ENCODE assay signal across 8 cellular contexts in genomic region chr18:2905802-2906521, GRCh38. TPM values are rescaled to one million over a fixed set of nuclear protein-coding genes. Genes with fewer than 3 reads are reported as not detected.
DNase-seq lines count a peak whose midpoint lies in the region; ATAC-seq and TF ChIP-seq lines count a peak whose summit lies in the region.

No MANE protein-coding gene starts in this region.

- H3K27ac ChIP-seq in DOHH2 (ENCODE audit: low read depth, low read length): no peak overlapping the region
- peak overlapping the region; percentile 64 to 78 (median 70) for H3K27ac ChIP-seq in esophagus muscularis mucosa (replicated peaks in 1 of 4)
- peak overlapping the region; percentile 9 to 83 (median 70) for H3K27ac ChIP-seq in tibial nerve

- H3K9me3 Mint-ChIP-seq in activated CD4-positive, alpha-beta memory T cell treated with anti-CD3 and anti-CD28 coated beads, Interleukin-2, amount 10 ng/mL, durations not matched to agents 7 days and 5 days: no peaks in the 10 kb centered on the region
- no peaks in the 10 kb centered on the region for H3K9me3 Mint-ChIP-seq in naive thymus-derived CD8-positive, alpha-beta T cell

- POLR2A ChIA-PET in activated CD4-positive, alpha-beta memory T cell treated with anti-CD3 and anti-CD28 coated beads, Interleukin-2, amount 10 ng/mL, durations not matched to agents 7 days and 5 days (lab: Charles Lee): interaction anchor here (0.6 to 3.1 kb wide), 6 partner anchors 10 to 697 kb away, joined by 3 to 23 read pairs (median 3); no protein-coding TSS in a partner anchor
- POLR2A ChIA-PET in naive thymus-derived CD8-positive, alpha-beta T cell (lab: Charles Lee): interaction anchor here (0.7 kb wide), 1 partner anchor 184 kb away, joined by 3 read pairs; no protein-coding TSS in a partner anchor

- TF ChIP-seq EP300 in esophagus muscularis mucosa (IDR thresholded peaks at IDR 0.05) (no peak), tibial nerve (IDR thresholded peaks at IDR 0.05) (peak in 1 of 2 donors; percentile 74)

- peak overlapping the region; percentile 80 for H3K4me3 Mint-ChIP-seq in activated CD4-positive, alpha-beta memory T cell treated with anti-CD3 and anti-CD28 coated beads, Interleukin-2, amount 10 ng/mL, durations not matched to agents 7 days and 5 days
- H3K4me3 Mint-ChIP-seq in naive thymus-derived CD8-positive, alpha-beta T cell: peak overlapping the region; percentile 65 to 93 (median 82)

- peak; percentile 53 for DNase-seq in activated CD4-positive, alpha-beta memory T cell treated with anti-CD3 and anti-CD28 coated beads, Interleukin-2, amount 10 ng/mL, durations not matched to agents 7 days and 5 days
- no peak for DNase-seq in esophagus muscularis mucosa (ENCODE audit: extremely low spot score)
- peak in 7 of 10 donors; percentile 7 to 48 (median 28) for DNase-seq in naive thymus-derived CD8-positive, alpha-beta T cell
- peak; percentile 30 to 36 for DNase-seq in tibial nerve (ENCODE audit: low spot score in 2 of 2)

- peak overlapping the region; percentile 82 for H3K9ac ChIP-seq in Loucy (ENCODE audit: low read depth, low read length, poor library complexity, severe bottlenecking)

- H3K27me3 ChIP-seq in DOHH2 (ENCODE audit: control insufficient read depth, low read length) (peaks cover 34% of the 10 kb centered on the region), Loucy (ENCODE audit: insufficient read depth, low read length, poor library complexity, severe bottlenecking) (no peaks in the 10 kb centered on the region), esophagus muscularis mucosa (peaks cover 6 to 51% (median 10%) of the 10 kb centered on the region in 4 donors), tibial nerve (no peaks in the 10 kb centered on the region)

- H3K27me3 Mint-ChIP-seq in activated CD4-positive, alpha-beta memory T cell treated with anti-CD3 and anti-CD28 coated beads, Interleukin-2, amount 10 ng/mL, durations not matched to agents 7 days and 5 days: no peaks in the 10 kb centered on the region
- no peaks in the 10 kb centered on the region for H3K27me3 Mint-ChIP-seq in naive thymus-derived CD8-positive, alpha-beta T cell

- H4K20me1 ChIP-seq in DOHH2 (ENCODE audit: control insufficient read depth, insufficient read depth, low read depth, low read length): no peaks in the 10 kb centered on the region
- H4K20me1 ChIP-seq in Loucy (ENCODE audit: insufficient read depth, low read length, poor library complexity, severe bottlenecking): no peaks in the 10 kb centered on the region

- no peak for TF ChIP-seq CTCF in DOHH2 (IDR thresholded peaks at IDR 0.05; ENCODE audit: low read depth, low read length, poor library complexity, severe bottlenecking)
- no peak for TF ChIP-seq CTCF in Loucy (conservative IDR thresholded peaks at IDR 0.05; ENCODE audit: low read length)
- TF ChIP-seq CTCF in esophagus muscularis mucosa (IDR thresholded peaks at IDR 0.05): no peak
- TF ChIP-seq CTCF in tibial nerve (IDR thresholded peaks at IDR 0.05): no peak

- H3F3A ChIP-seq in DOHH2 (ENCODE audit: control insufficient read depth, insufficient read depth): no peaks in the 10 kb centered on the region
- no peaks in the 10 kb centered on the region for H3F3A ChIP-seq in Loucy (ENCODE audit: low read depth)

- H3K4me2 ChIP-seq in DOHH2 (ENCODE audit: low read length): peak overlapping the region; percentile 57
- peak overlapping the region; percentile 92 for H3K4me2 ChIP-seq in Loucy (ENCODE audit: low read depth, low read length, poor library complexity, severe bottlenecking)

- H3K4me1 ChIP-seq in DOHH2 (ENCODE audit: control insufficient read depth, low read length): peaks cover 16% of the 10 kb centered on the region
- peaks cover 6% of the 10 kb centered on the region for H3K4me1 ChIP-seq in Loucy (ENCODE audit: insufficient read depth, low read length, poor library complexity, severe bottlenecking)
- H3K4me1 ChIP-seq in esophagus muscularis mucosa: peaks cover 18 to 44% (median 39%) of the 10 kb centered on the region in 4 donors
- H3K4me1 ChIP-seq in tibial nerve: peaks cover 0 to 54% (median 13%) of the 10 kb centered on the region in 4 donors

- no peaks in the 10 kb centered on the region for H3K9me2 ChIP-seq in DOHH2 (replicated peaks; ENCODE audit: control insufficient read depth, low read length)
- H3K9me2 ChIP-seq in Loucy (replicated peaks; ENCODE audit: low read depth, low read length): no peaks in the 10 kb centered on the region

- peaks cover 26% of the 10 kb centered on the region for H3K36me3 Mint-ChIP-seq in activated CD4-positive, alpha-beta memory T cell treated with anti-CD3 and anti-CD28 coated beads, Interleukin-2, amount 10 ng/mL, durations not matched to agents 7 days and 5 days (ENCODE audit: low read depth)
- H3K36me3 Mint-ChIP-seq in naive thymus-derived CD8-positive, alpha-beta T cell: peaks cover 0 to 8% (median 0%) of the 10 kb centered on the region in 3 donors

- peak; percentile 31 for ATAC-seq in GM21447 (IDR thresholded peaks at IDR 0.05; ENCODE audit: unreplicated experiment)
- peak; percentile 50 to 54 for ATAC-seq in naive thymus-derived CD8-positive, alpha-beta T cell
- ATAC-seq in HG03469 (IDR thresholded peaks at IDR 0.05; ENCODE audit: unreplicated experiment): no peak

- H3K4me1 Mint-ChIP-seq in activated CD4-positive, alpha-beta memory T cell treated with anti-CD3 and anti-CD28 coated beads, Interleukin-2, amount 10 ng/mL, durations not matched to agents 7 days and 5 days: peaks cover 32% of the 10 kb centered on the region
- H3K4me1 Mint-ChIP-seq in naive thymus-derived CD8-positive, alpha-beta T cell: peaks cover 10 to 18% (median 13%) of the 10 kb centered on the region in 4 donors

- H3K79me2 ChIP-seq in DOHH2 (ENCODE audit: control insufficient read depth, low read length) (no peaks in the 10 kb centered on the region), Loucy (ENCODE audit: insufficient read depth, low read length) (no peaks in the 10 kb centered on the region; the same call in 1 of the 2 replicates)

- H2AFZ ChIP-seq in Loucy (ENCODE audit: low read length): peak overlapping the region; percentile 74

- no peak for TF ChIP-seq POLR2A in esophagus muscularis mucosa (IDR thresholded peaks at IDR 0.05; ENCODE audit: low read depth)
- peak; percentile 21 to 51 for TF ChIP-seq POLR2A in tibial nerve (IDR thresholded peaks at IDR 0.05)

- CTCF ChIA-PET in activated CD4-positive, alpha-beta memory T cell treated with anti-CD3 and anti-CD28 coated beads, Interleukin-2, amount 10 ng/mL, durations not matched to agents 7 days and 5 days (lab: Charles Lee): interaction anchor here (0.6 to 1.5 kb wide), 4 partner anchors 16 to 79 kb away, joined by 3 to 6 read pairs (median 4); no protein-coding TSS in a partner anchor

- no peaks in the 10 kb centered on the region for H3K36me3 ChIP-seq in DOHH2 (ENCODE audit: control insufficient read depth, low read length)
- H3K36me3 ChIP-seq in Loucy (ENCODE audit: insufficient read depth, low read length): no peaks in the 10 kb centered on the region
- H3K36me3 ChIP-seq in esophagus muscularis mucosa: peaks cover 0 to 16% (median 13%) of the 10 kb centered on the region in 4 donors
- peaks cover 0 to 17% (median 0%) of the 10 kb centered on the region in 3 donors for H3K36me3 ChIP-seq in tibial nerve

- WGBS in esophagus muscularis mucosa: 24% methylated on average over 35 of the region's 68 CpGs
- 32 to 37% methylated on average over 39 to 45 of the region's 68 CpGs for WGBS in tibial nerve, 2 donors

- peak overlapping the region; percentile 77 for H3K27ac Mint-ChIP-seq in activated CD4-positive, alpha-beta memory T cell treated with anti-CD3 and anti-CD28 coated beads, Interleukin-2, amount 10 ng/mL, durations not matched to agents 7 days and 5 days
- peak overlapping the region in 9 of 10 donors; percentile 26 to 90 (median 76) for H3K27ac Mint-ChIP-seq in naive thymus-derived CD8-positive, alpha-beta T cell

- peak overlapping the region; percentile 69 for H3K4me3 ChIP-seq in DOHH2 (ENCODE audit: low read length)
- peak overlapping the region; percentile 81 for H3K4me3 ChIP-seq in Loucy (ENCODE audit: low read length, poor library complexity, severe bottlenecking)
- H3K4me3 ChIP-seq in esophagus muscularis mucosa: peak overlapping the region; percentile 57 to 75 (median 59)
- peak overlapping the region; percentile 43 to 77 (median 70) for H3K4me3 ChIP-seq in tibial nerve

- intact Hi-C loops in esophagus muscularis mucosa (cut with DNase I): no loop called here

- H3K9me3 ChIP-seq in DOHH2 (ENCODE audit: control insufficient read depth, insufficient read depth, low read length) (no peaks in the 10 kb centered on the region), Loucy (ENCODE audit: insufficient read depth, low read depth, low read length) (no peaks in the 10 kb centered on the region), esophagus muscularis mucosa (no peaks in the 10 kb centered on the region), tibial nerve (no peaks in the 10 kb centered on the region)

RNA-seq across cellular contexts. Expression of gene EMILIN2, which starts 59.2 kb away (rescaled TPM):
- total RNA-seq in activated CD4-positive, alpha-beta memory T cell treated with anti-CD3 and anti-CD28 coated beads, Interleukin-2, amount 10 ng/mL, durations not matched to agents 7 days and 5 days: 10 to 100 TPM; 21.4 to 23.0 TPM
- total RNA-seq in esophagus muscularis mucosa: 10 to 100 TPM; 10.8 to 24.2 (median 16.7) TPM
- 1 to 10 TPM; 4.6 to 5.1 TPM for total RNA-seq in naive thymus-derived CD8-positive, alpha-beta T cell
- 1 to 10 TPM; 1.1 to 2.5 (median 1.6) TPM for polyA plus RNA-seq in naive thymus-derived CD8-positive, alpha-beta T cell
- 10 to 100 TPM; 29.1 to 70.8 (median 36.3) TPM for total RNA-seq in tibial nerve
